In genomic region chr17:83051423-83052240, GRCh38 we compare ENCODE assay signal across 8 cellular contexts.
DNase-seq lines count a peak whose midpoint lies in the region; ATAC-seq and TF ChIP-seq lines count a peak whose summit lies in the region.

No MANE protein-coding gene starts in this region.

- no peaks in the 10 kb centered on the region for H3K36me3 ChIP-seq in mucosa of stomach (ENCODE audit: control insufficient read depth, insufficient read depth, low read length)

- peak; percentile 98 for DNase-seq in DMS 273 (lab: John Stamatoyannopoulos, UW; ENCODE audit: unreplicated experiment)
- peak; percentile 96 for DNase-seq in HuH-7.5 (ENCODE audit: low spot score)
- peak; percentile 98 for DNase-seq in OCI-M1 (lab: John Stamatoyannopoulos, UW)
- DNase-seq in activated T-cell treated with anti-CD3 and anti-CD28 coated beads, Interleukin-2, amount 50 U/mL, for 1 hour, result peak; percentile 99
- DNase-seq in erythroblast (lab: John Stamatoyannopoulos, UW), result peak; percentile 97 to 99
- DNase-seq in stimulated activated CD8-positive, alpha-beta memory T cell treated with anti-CD3 and anti-CD28 coated beads, Interleukin-4, amount 100 ng/mL, for 48 hours, result peak; percentile 97

- peak overlapping the region; percentile 38 for H3K4me3 ChIP-seq in mucosa of stomach (ENCODE audit: low read length)

- TF ChIP-seq POLR2A in erythroblast (IDR thresholded peaks at IDR 0.05; ENCODE audit: low read length), result peak; percentile 75

- peak overlapping the region; percentile 72 for H3K9ac ChIP-seq in mucosa of stomach (ENCODE audit: low read length)

- ATAC-seq in GM21526 (IDR thresholded peaks at IDR 0.05; ENCODE audit: low FRiP score, unreplicated experiment), result peak; percentile 82

- no peaks in the 10 kb centered on the region for H3K9me3 ChIP-seq in mucosa of stomach (ENCODE audit: control insufficient read depth, low read length)

- H3K27me3 ChIP-seq in mucosa of stomach (ENCODE audit: control insufficient read depth, insufficient read depth, low read length), result no peaks in the 10 kb centered on the region

- peaks cover 42% of the 10 kb centered on the region for H3K4me1 ChIP-seq in mucosa of stomach (ENCODE audit: control insufficient read depth, insufficient read depth, low read length)

Comparison
In these comparisons a context has a peak if more than half of its experiments do, and no peak if none do; other contexts are left out.
1. Peak in every context shown above with its lines: DNase-seq, ATAC-seq and H3K4me3 ChIP-seq.